Comparison of ENCODE assay signal across 1 cellular context in the genomic region with DNA sequence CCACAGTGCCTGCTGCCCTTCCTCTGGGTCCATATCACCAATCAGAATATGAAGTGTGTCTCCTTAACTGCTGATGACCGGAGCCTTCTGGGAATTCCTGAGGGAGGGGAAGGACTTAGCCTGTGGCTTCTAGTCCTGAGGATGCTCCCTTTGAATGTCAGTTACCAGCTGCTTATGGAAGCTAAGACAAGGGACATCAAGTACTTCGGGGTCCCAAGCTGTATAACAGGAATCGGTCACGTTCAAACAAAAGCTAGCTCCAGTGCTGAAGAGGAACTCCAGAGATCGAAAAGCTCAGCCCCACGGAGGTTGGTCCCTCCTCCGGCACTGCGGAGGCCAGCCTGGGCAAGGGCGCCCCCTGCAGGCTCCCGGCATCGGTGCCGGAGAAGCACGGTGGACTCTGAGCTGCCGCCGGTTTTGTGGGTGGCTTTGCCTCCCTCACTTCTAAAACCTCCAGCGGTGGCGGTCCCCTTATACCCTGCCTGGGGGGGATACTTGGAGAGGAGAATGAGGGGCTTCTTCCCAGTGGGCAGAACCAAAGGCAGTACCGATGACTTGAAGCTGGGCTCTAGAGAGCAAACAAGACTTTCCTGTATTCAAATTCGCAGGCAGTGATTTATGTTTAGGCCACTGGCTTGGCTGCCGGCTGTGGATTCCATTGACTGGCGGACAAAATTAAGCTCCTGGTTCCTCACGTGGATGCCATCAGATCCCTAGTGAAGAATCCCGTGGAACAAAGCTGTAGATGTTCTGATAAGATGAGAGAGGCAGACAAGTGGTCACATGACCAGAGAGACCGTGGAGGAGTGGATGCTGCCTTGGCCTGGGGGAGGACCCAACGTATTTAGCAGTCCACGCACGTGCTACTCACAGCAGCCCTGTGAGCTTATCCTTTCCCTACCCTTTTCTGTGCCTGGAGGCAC.
TF ChIP-seq lines count a peak whose summit lies in the region.

No MANE protein-coding gene starts in this region.

TF ChIP-seq in HepG2, 621 proteins besides CTCF, POLR2A, EP300 and RAD21 (continued from another document and continues in another):
- TF ChIP-seq, protein P1, sequence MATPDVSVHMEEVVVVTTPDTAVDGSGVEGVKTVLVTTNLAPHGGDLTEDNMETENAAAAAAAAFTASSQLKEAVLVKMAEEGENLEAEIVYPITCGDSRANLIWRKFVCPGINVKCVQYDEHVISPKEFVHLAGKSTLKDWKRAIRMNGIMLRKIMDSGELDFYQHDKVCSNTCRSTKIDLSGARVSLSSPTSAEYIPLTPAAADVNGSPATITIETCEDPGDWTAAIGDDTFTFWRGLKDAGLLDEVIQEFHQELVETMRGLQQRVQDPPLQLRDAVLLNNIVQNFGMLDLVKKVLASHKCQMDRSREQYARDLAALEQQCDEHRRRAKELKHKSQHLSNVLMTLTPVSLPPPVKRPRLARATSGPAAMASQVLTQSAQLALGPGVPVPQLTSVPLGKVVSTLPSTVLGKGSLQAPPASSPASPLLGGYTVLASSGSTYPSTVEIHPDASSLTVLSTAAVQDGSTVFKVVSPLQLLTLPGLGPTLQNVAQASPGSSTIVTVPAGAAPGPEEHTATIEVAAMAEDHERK (CRISPR knock-in tag; IDR thresholded peaks at IDR 0.05; ENCODE audit: low read depth): no peak
- TF ChIP-seq FOXM1 (CRISPR knock-in tag; IDR thresholded peaks at IDR 0.05) (no peak), CHCHD3 (CRISPR knock-in tag; IDR thresholded peaks at IDR 0.05) (no peak), ZNF138 (CRISPR knock-in tag; IDR thresholded peaks at IDR 0.05; ENCODE audit: low read depth) (no peak), ZNF253 (CRISPR knock-in tag; IDR thresholded peaks at IDR 0.05; ENCODE audit: borderline replicate concordance) (no peak), DR1 (CRISPR knock-in tag; IDR thresholded peaks at IDR 0.05) (no peak), CHD2 (IDR thresholded peaks at IDR 0.05; ENCODE audit: low read depth, low read length) (no peak), DNMT1 (CRISPR knock-in tag; IDR thresholded peaks at IDR 0.05) (no peak), ZNF878 (CRISPR knock-in tag; IDR thresholded peaks at IDR 0.05) (no peak), ATF1 (CRISPR knock-in tag; IDR thresholded peaks at IDR 0.05) (no peak), NFKB2 (CRISPR knock-in tag; IDR thresholded peaks at IDR 0.05; ENCODE audit: borderline replicate concordance) (no peak), PITX1 (CRISPR knock-in tag; IDR thresholded peaks at IDR 0.05) (no peak), MAFF (IDR thresholded peaks at IDR 0.05; ENCODE audit: low read depth, low read length) (no peak), SAP130 (CRISPR knock-in tag; IDR thresholded peaks at IDR 0.05; ENCODE audit: low read depth) (peak; percentile 52), SMAD3 (CRISPR knock-in tag; IDR thresholded peaks at IDR 0.05) (no peak), FLYWCH1 (CRISPR knock-in tag; IDR thresholded peaks at IDR 0.05) (no peak), ZNF746 (CRISPR knock-in tag; IDR thresholded peaks at IDR 0.05) (no peak), ZNF501 (CRISPR knock-in tag; IDR thresholded peaks at IDR 0.05) (peak; percentile 83), KLF12 (CRISPR knock-in tag; IDR thresholded peaks at IDR 0.05; ENCODE audit: borderline replicate concordance) (no peak), HOXA7 (CRISPR knock-in tag; IDR thresholded peaks at IDR 0.05) (no peak), RBFOX2 (IDR thresholded peaks at IDR 0.05; ENCODE audit: low read depth, low read length) (no peak), YY1 (IDR thresholded peaks at IDR 0.05; ENCODE audit: insufficient read depth, insufficient replicate concordance, low read depth, low read length) (peak; percentile 52), MIER3 (CRISPR knock-in tag; IDR thresholded peaks at IDR 0.05; ENCODE audit: borderline replicate concordance) (peak; percentile 41; the same call in 1 of the 2 replicates), ARNTL (CRISPR knock-in tag; IDR thresholded peaks at IDR 0.05) (no peak), ZNF788 (CRISPR knock-in tag; IDR thresholded peaks at IDR 0.05; ENCODE audit: borderline replicate concordance) (0 out of 2 replicates have a peak, but pooled peaks have one; percentile 43), ERF (CRISPR knock-in tag; IDR thresholded peaks at IDR 0.05) (peak; percentile 37; the same call in 1 of the 2 replicates), ZNF44 (CRISPR knock-in tag; IDR thresholded peaks at IDR 0.05) (no peak), MYNN (CRISPR knock-in tag; IDR thresholded peaks at IDR 0.05; ENCODE audit: low read depth) (no peak), FOXC1 (CRISPR knock-in tag; IDR thresholded peaks at IDR 0.05; ENCODE audit: borderline replicate concordance) (no peak; the same call in none of the 2 replicates), JUN (CRISPR knock-in tag; IDR thresholded peaks at IDR 0.05) (no peak), RXRA (CRISPR knock-in tag; IDR thresholded peaks at IDR 0.05) (peak; percentile 47), ZNF329 (CRISPR knock-in tag; IDR thresholded peaks at IDR 0.05; ENCODE audit: low read depth) (peak; percentile 64; the same call in 1 of the 2 replicates), ZNF136 (CRISPR knock-in tag; IDR thresholded peaks at IDR 0.05; ENCODE audit: low read depth) (no peak), ZNF607 (CRISPR knock-in tag; IDR thresholded peaks at IDR 0.05; ENCODE audit: borderline replicate concordance) (no peak; the same call in 1 of the 2 replicates), ZBTB7B (CRISPR knock-in tag; IDR thresholded peaks at IDR 0.05) (no peak), NFYB (CRISPR knock-in tag; IDR thresholded peaks at IDR 0.05) (no peak; the same call in 1 of the 2 replicates), AGO2 (optimal IDR thresholded peaks at IDR 0.05; ENCODE audit: low read depth, low read length) (no peak), ARNT2 (CRISPR knock-in tag; IDR thresholded peaks at IDR 0.05; ENCODE audit: low read depth) (no peak; the same call in 1 of the 2 replicates), ARHGAP35 (CRISPR knock-in tag; IDR thresholded peaks at IDR 0.05; ENCODE audit: borderline replicate concordance) (0 out of 2 replicates have a peak, but pooled peaks have one; percentile 53), ZNF556 (CRISPR knock-in tag; IDR thresholded peaks at IDR 0.05; ENCODE audit: borderline replicate concordance) (no peak), ZNF589 (CRISPR knock-in tag; conservative IDR thresholded peaks at IDR 0.05) (no peak), ZKSCAN8 (CRISPR knock-in tag; IDR thresholded peaks at IDR 0.05; ENCODE audit: borderline replicate concordance) (no peak)
- TF ChIP-seq, protein P2, sequence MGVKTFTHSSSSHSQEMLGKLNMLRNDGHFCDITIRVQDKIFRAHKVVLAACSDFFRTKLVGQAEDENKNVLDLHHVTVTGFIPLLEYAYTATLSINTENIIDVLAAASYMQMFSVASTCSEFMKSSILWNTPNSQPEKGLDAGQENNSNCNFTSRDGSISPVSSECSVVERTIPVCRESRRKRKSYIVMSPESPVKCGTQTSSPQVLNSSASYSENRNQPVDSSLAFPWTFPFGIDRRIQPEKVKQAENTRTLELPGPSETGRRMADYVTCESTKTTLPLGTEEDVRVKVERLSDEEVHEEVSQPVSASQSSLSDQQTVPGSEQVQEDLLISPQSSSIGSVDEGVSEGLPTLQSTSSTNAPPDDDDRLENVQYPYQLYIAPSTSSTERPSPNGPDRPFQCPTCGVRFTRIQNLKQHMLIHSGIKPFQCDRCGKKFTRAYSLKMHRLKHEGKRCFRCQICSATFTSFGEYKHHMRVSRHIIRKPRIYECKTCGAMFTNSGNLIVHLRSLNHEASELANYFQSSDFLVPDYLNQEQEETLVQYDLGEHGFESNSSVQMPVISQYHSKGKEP (CRISPR knock-in tag; IDR thresholded peaks at IDR 0.05): 0 out of 2 replicates have a peak, but pooled peaks have one; percentile 34
- TF ChIP-seq, protein P3, sequence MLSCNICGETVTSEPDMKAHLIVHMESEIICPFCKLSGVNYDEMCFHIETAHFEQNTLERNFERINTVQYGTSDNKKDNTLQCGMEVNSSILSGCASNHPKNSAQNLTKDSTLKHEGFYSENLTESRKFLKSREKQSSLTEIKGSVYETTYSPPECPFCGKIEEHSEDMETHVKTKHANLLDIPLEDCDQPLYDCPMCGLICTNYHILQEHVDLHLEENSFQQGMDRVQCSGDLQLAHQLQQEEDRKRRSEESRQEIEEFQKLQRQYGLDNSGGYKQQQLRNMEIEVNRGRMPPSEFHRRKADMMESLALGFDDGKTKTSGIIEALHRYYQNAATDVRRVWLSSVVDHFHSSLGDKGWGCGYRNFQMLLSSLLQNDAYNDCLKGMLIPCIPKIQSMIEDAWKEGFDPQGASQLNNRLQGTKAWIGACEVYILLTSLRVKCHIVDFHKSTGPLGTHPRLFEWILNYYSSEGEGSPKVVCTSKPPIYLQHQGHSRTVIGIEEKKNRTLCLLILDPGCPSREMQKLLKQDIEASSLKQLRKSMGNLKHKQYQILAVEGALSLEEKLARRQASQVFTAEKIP (CRISPR knock-in tag; IDR thresholded peaks at IDR 0.05; ENCODE audit: borderline replicate concordance): no peak
- TF ChIP-seq, protein P4, sequence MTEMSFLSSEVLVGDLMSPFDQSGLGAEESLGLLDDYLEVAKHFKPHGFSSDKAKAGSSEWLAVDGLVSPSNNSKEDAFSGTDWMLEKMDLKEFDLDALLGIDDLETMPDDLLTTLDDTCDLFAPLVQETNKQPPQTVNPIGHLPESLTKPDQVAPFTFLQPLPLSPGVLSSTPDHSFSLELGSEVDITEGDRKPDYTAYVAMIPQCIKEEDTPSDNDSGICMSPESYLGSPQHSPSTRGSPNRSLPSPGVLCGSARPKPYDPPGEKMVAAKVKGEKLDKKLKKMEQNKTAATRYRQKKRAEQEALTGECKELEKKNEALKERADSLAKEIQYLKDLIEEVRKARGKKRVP (CRISPR knock-in tag; IDR thresholded peaks at IDR 0.05): no peak
- TF ChIP-seq, protein P5, sequence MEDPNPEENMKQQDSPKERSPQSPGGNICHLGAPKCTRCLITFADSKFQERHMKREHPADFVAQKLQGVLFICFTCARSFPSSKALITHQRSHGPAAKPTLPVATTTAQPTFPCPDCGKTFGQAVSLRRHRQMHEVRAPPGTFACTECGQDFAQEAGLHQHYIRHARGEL (CRISPR knock-in tag; IDR thresholded peaks at IDR 0.05): no peak
- TF ChIP-seq, protein P6, sequence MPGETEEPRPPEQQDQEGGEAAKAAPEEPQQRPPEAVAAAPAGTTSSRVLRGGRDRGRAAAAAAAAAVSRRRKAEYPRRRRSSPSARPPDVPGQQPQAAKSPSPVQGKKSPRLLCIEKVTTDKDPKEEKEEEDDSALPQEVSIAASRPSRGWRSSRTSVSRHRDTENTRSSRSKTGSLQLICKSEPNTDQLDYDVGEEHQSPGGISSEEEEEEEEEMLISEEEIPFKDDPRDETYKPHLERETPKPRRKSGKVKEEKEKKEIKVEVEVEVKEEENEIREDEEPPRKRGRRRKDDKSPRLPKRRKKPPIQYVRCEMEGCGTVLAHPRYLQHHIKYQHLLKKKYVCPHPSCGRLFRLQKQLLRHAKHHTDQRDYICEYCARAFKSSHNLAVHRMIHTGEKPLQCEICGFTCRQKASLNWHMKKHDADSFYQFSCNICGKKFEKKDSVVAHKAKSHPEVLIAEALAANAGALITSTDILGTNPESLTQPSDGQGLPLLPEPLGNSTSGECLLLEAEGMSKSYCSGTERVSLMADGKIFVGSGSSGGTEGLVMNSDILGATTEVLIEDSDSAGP (CRISPR knock-in tag; IDR thresholded peaks at IDR 0.05; ENCODE audit: borderline replicate concordance): peak; percentile 79; the same call in 1 of the 2 replicates
- TF ChIP-seq, protein P7, sequence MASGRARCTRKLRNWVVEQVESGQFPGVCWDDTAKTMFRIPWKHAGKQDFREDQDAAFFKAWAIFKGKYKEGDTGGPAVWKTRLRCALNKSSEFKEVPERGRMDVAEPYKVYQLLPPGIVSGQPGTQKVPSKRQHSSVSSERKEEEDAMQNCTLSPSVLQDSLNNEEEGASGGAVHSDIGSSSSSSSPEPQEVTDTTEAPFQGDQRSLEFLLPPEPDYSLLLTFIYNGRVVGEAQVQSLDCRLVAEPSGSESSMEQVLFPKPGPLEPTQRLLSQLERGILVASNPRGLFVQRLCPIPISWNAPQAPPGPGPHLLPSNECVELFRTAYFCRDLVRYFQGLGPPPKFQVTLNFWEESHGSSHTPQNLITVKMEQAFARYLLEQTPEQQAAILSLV (CRISPR knock-in tag; IDR thresholded peaks at IDR 0.05; ENCODE audit: borderline replicate concordance): no peak
- TF ChIP-seq, protein P8, sequence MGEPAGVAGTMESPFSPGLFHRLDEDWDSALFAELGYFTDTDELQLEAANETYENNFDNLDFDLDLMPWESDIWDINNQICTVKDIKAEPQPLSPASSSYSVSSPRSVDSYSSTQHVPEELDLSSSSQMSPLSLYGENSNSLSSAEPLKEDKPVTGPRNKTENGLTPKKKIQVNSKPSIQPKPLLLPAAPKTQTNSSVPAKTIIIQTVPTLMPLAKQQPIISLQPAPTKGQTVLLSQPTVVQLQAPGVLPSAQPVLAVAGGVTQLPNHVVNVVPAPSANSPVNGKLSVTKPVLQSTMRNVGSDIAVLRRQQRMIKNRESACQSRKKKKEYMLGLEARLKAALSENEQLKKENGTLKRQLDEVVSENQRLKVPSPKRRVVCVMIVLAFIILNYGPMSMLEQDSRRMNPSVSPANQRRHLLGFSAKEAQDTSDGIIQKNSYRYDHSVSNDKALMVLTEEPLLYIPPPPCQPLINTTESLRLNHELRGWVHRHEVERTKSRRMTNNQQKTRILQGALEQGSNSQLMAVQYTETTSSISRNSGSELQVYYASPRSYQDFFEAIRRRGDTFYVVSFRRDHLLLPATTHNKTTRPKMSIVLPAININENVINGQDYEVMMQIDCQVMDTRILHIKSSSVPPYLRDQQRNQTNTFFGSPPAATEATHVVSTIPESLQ (CRISPR knock-in tag; conservative IDR thresholded peaks at IDR 0.05): no peak
- TF ChIP-seq, protein P9, sequence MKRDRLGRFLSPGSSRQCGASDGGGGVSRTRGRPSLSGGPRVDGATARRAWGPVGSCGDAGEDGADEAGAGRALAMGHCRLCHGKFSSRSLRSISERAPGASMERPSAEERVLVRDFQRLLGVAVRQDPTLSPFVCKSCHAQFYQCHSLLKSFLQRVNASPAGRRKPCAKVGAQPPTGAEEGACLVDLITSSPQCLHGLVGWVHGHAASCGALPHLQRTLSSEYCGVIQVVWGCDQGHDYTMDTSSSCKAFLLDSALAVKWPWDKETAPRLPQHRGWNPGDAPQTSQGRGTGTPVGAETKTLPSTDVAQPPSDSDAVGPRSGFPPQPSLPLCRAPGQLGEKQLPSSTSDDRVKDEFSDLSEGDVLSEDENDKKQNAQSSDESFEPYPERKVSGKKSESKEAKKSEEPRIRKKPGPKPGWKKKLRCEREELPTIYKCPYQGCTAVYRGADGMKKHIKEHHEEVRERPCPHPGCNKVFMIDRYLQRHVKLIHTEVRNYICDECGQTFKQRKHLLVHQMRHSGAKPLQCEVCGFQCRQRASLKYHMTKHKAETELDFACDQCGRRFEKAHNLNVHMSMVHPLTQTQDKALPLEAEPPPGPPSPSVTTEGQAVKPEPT (CRISPR knock-in tag; IDR thresholded peaks at IDR 0.05; ENCODE audit: low read depth): no peak
- TF ChIP-seq, protein P10, sequence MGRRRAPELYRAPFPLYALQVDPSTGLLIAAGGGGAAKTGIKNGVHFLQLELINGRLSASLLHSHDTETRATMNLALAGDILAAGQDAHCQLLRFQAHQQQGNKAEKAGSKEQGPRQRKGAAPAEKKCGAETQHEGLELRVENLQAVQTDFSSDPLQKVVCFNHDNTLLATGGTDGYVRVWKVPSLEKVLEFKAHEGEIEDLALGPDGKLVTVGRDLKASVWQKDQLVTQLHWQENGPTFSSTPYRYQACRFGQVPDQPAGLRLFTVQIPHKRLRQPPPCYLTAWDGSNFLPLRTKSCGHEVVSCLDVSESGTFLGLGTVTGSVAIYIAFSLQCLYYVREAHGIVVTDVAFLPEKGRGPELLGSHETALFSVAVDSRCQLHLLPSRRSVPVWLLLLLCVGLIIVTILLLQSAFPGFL (CRISPR knock-in tag; IDR thresholded peaks at IDR 0.05): no peak
- TF ChIP-seq, protein P11, sequence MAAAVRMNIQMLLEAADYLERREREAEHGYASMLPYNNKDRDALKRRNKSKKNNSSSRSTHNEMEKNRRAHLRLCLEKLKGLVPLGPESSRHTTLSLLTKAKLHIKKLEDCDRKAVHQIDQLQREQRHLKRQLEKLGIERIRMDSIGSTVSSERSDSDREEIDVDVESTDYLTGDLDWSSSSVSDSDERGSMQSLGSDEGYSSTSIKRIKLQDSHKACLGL (CRISPR knock-in tag; IDR thresholded peaks at IDR 0.05): 0 out of 2 replicates have a peak, but pooled peaks have one; percentile 18
